In the genomic region with DNA sequence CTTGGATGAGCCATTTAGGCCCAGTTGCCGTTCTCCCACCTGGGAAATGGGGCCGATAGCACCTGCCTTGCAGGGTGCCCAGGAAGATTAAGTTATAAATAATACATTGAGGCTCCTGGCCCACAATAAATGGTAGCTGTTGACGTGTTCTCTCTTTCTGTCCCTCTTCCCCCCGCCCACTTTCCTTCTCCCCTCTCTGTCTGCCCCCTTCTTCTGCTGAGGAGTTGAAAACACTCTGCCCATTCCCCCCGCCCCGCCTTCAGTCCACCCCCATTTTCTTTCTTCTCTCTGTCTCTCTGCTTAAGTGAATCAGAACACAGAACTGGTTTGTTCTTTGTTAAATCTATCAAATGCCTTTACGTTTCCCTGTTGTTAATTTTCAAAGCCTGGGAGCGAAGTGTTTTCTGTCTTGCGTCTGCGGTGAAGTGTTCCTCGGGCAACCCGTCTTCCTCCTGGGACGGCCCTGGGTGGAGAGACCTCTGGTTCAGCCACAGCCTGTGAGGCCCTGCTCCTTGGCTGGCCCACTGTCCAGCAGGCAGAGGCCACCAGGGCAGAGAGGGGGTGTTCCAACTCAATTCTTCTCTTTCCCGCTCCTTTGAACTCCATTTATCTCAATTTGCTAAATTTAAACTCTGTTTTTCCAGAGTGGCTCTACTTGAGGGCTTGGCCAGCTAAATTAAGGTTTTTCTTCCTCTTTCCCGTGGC, we compare ENCODE assay signal across 11 cellular contexts. TPM values are rescaled to one million over a fixed set of nuclear protein-coding genes. Genes with fewer than 3 reads are reported as not detected.
A peak's percentile ranks its signal among the peaks of the same experiment; 100 is the strongest.
DNase-seq lines count a peak whose midpoint lies in the region; ATAC-seq, FAIRE-seq and TF ChIP-seq lines count a peak whose summit lies in the region.
"Had no signal": no experiment of that assay in that cellular context is flagged by ENCODE, and none has a peak within 500 bp of the region (broad histone marks: within the 10 kb centered on the region; RNA-seq: fewer than 3 reads in every experiment).

No MANE protein-coding gene starts in this region.

- WGBS in heart left ventricle, 4 donors, result 67 to 81% (median 74%) methylated on average over 15 of the region's 15 CpGs
- WGBS in tibial nerve, 2 donors, result 28 to 40% methylated on average over 15 of the region's 15 CpGs

- peak overlapping the region in 10 of 12 donors; percentile 14 to 78 (median 58) for H3K27ac ChIP-seq in heart left ventricle
- H3K27ac ChIP-seq in astrocyte (ENCODE audit: low read depth, low read length), result no peak overlapping the region
- peak overlapping the region; percentile 77 for H3K27ac ChIP-seq in naive thymus-derived CD4-positive, alpha-beta T cell (ENCODE audit: low read depth, low read length)
- peak overlapping the region in 3 of 4 donors; percentile 52 to 84 (median 76) for H3K27ac ChIP-seq in tibial nerve

- no peak for TF ChIP-seq EP300 in tibial nerve (IDR thresholded peaks at IDR 0.05)

- H3K27me3 Mint-ChIP-seq in astrocyte (ENCODE audit: low read depth, unreplicated experiment) (peaks cover 9% of the 10 kb centered on the region), natural killer cell (ENCODE audit: low read depth in 2 of 2) (peaks cover 9 to 12% of the 10 kb centered on the region in 2 donors)
- peaks cover 0 to 44% (median 0%) of the 10 kb centered on the region in 5 donors for H3K27me3 Mint-ChIP-seq in naive thymus-derived CD4-positive, alpha-beta T cell
- peaks cover 55% of the 10 kb centered on the region for H3K27me3 Mint-ChIP-seq in T-helper 2 cell treated with Interferon-gamma antibody and Interleukin-4, amounts not matched to agents 5 μg/mL and 100 μg/mL, for 36 hours (ENCODE audit: low read depth)

- CTCF ChIA-PET in naive thymus-derived CD4-positive, alpha-beta T cell (lab: Charles Lee), result interaction anchor here (0.9 to 1.0 kb wide), 2 partner anchors 151 to 201 kb away, joined by 3 read pairs; no protein-coding TSS in a partner anchor

- H3K9me3 Mint-ChIP-seq in astrocyte (ENCODE audit: unreplicated experiment) (no peaks in the 10 kb centered on the region), natural killer cell (no peaks in the 10 kb centered on the region)
- peaks cover 0 to 6% (median 0%) of the 10 kb centered on the region in 11 donors for H3K9me3 Mint-ChIP-seq in naive thymus-derived CD4-positive, alpha-beta T cell
- H3K9me3 Mint-ChIP-seq in T-helper 2 cell treated with Interferon-gamma antibody and Interleukin-4, amounts not matched to agents 5 μg/mL and 100 μg/mL, for 36 hours, result no peaks in the 10 kb centered on the region

- H3K79me2 ChIP-seq in astrocyte (ENCODE audit: insufficient read depth, low read length), result no peaks in the 10 kb centered on the region

- no peak for TF ChIP-seq POLR2A in heart left ventricle (IDR thresholded peaks at IDR 0.05)
- no peak for TF ChIP-seq POLR2A in tibial nerve (IDR thresholded peaks at IDR 0.05)

- H3K27me3 ChIP-seq in heart left ventricle (no peaks in the 10 kb centered on the region), astrocyte (ENCODE audit: insufficient read depth, low read length) (no peaks in the 10 kb centered on the region), tibial nerve (no peaks in the 10 kb centered on the region)
- no peaks in the 10 kb centered on the region for H3K27me3 ChIP-seq in naive thymus-derived CD4-positive, alpha-beta T cell (ENCODE audit: control insufficient read depth in 2 of 2, insufficient read depth in 2 of 2, low read length in 2 of 2)
- H3K27me3 ChIP-seq: BE2C had no signal

- H3K36me3 ChIP-seq in heart left ventricle (peaks cover 0 to 15% (median 0%) of the 10 kb centered on the region in 9 donors), astrocyte (ENCODE audit: insufficient read depth, low read length) (no peaks in the 10 kb centered on the region), tibial nerve (peaks cover 0 to 7% (median 0%) of the 10 kb centered on the region in 3 donors)
- peaks cover 0 to 25% (median 0%) of the 10 kb centered on the region in 3 experiments for H3K36me3 ChIP-seq in naive thymus-derived CD4-positive, alpha-beta T cell (ENCODE audit: control insufficient read depth in 2 of 3, insufficient read depth in 3 of 3, low read length in 3 of 3)
- H3K36me3 ChIP-seq: BE2C had no signal

- H3K36me3 Mint-ChIP-seq in astrocyte (ENCODE audit: low read depth, unreplicated experiment) (no peaks in the 10 kb centered on the region), natural killer cell (no peaks in the 10 kb centered on the region)
- peaks cover 4 to 38% (median 22%) of the 10 kb centered on the region in 5 donors for H3K36me3 Mint-ChIP-seq in naive thymus-derived CD4-positive, alpha-beta T cell
- peaks cover 4% of the 10 kb centered on the region for H3K36me3 Mint-ChIP-seq in T-helper 2 cell treated with Interferon-gamma antibody and Interleukin-4, amounts not matched to agents 5 μg/mL and 100 μg/mL, for 36 hours (ENCODE audit: low read depth)

- peaks cover 31% of the 10 kb centered on the region for H3K4me1 Mint-ChIP-seq in astrocyte (ENCODE audit: low read depth, unreplicated experiment)
- H3K4me1 Mint-ChIP-seq in naive thymus-derived CD4-positive, alpha-beta T cell, result peaks cover 36 to 97% (median 81%) of the 10 kb centered on the region in 7 donors
- peaks cover 22% of the 10 kb centered on the region for H3K4me1 Mint-ChIP-seq in T-helper 2 cell treated with Interferon-gamma antibody and Interleukin-4, amounts not matched to agents 5 μg/mL and 100 μg/mL, for 36 hours (ENCODE audit: low read depth)
- H3K4me1 Mint-ChIP-seq in natural killer cell, result peaks cover 19 to 33% of the 10 kb centered on the region in 2 donors

- H3K4me3 ChIP-seq in heart left ventricle (no peak overlapping the region), astrocyte (ENCODE audit: insufficient read depth, low read depth, low read length) (no peak overlapping the region), tibial nerve (peak overlapping the region in 1 of 4 donors; percentile 3)
- peak overlapping the region; percentile 15 for H3K4me3 ChIP-seq in naive thymus-derived CD4-positive, alpha-beta T cell (ENCODE audit: low read length)

- ATAC-seq in heart left ventricle (peak; percentile 21 to 38 (median 28)), natural killer cell (no peak)
- ATAC-seq in naive thymus-derived CD4-positive, alpha-beta T cell, result no peak

- H3K9ac ChIP-seq in astrocyte (ENCODE audit: low read length), result peak overlapping the region; percentile 23

- H3K4me3 Mint-ChIP-seq in astrocyte (ENCODE audit: unreplicated experiment), result no peak overlapping the region
- peak overlapping the region in 9 of 10 donors; percentile 71 to 91 (median 79) for H3K4me3 Mint-ChIP-seq in naive thymus-derived CD4-positive, alpha-beta T cell
- H3K4me3 Mint-ChIP-seq in T-helper 2 cell treated with Interferon-gamma antibody and Interleukin-4, amounts not matched to agents 5 μg/mL and 100 μg/mL, for 36 hours, result no peak overlapping the region
- no peak overlapping the region for H3K4me3 Mint-ChIP-seq in natural killer cell

- no peak for FAIRE-seq in astrocyte (lab: Jason Lieb, UNC)
- FAIRE-seq: endothelial cell of umbilical vein had no signal

- H3K4me1 ChIP-seq in heart left ventricle, result peaks cover 0 to 63% (median 37%) of the 10 kb centered on the region in 12 donors
- peaks cover 9% of the 10 kb centered on the region for H3K4me1 ChIP-seq in astrocyte (ENCODE audit: insufficient read depth, low read length)
- peaks cover 29 to 84% of the 10 kb centered on the region in 2 donors for H3K4me1 ChIP-seq in naive thymus-derived CD4-positive, alpha-beta T cell (ENCODE audit: control insufficient read depth in 2 of 2, insufficient read depth in 2 of 2, low read length in 2 of 2)
- H3K4me1 ChIP-seq in tibial nerve, result peaks cover 0 to 35% (median 18%) of the 10 kb centered on the region in 4 donors

- H3K27ac Mint-ChIP-seq in astrocyte (ENCODE audit: unreplicated experiment), result peak overlapping the region; percentile 9
- peak overlapping the region in 8 of 9 donors; percentile 93 to 99 (median 98) for H3K27ac Mint-ChIP-seq in naive thymus-derived CD4-positive, alpha-beta T cell
- H3K27ac Mint-ChIP-seq in T-helper 2 cell treated with Interferon-gamma antibody and Interleukin-4, amounts not matched to agents 5 μg/mL and 100 μg/mL, for 36 hours, result no peak overlapping the region
- no peak overlapping the region for H3K27ac Mint-ChIP-seq in natural killer cell

- POLR2A ChIA-PET in naive thymus-derived CD4-positive, alpha-beta T cell (lab: Charles Lee), result interaction anchor here (0.6 to 1.8 kb wide), 7 partner anchors 8 to 538 kb away, joined by 3 to 7 read pairs (median 3); no protein-coding TSS in a partner anchor

- intact Hi-C loops in heart left ventricle (cut with DNase I), result no loop called here
- intact Hi-C loops in cardiac septum (cut with DNase I), result no loop called here
- intact Hi-C loops in naive thymus-derived CD4-positive, alpha-beta T cell (cut with micrococcal nuclease), result no loop called here
- intact Hi-C loops in natural killer cell (cut with micrococcal nuclease), result loop anchor here (10.0 kb wide), 1 partner anchor 226 kb away; a partner anchor contains a TSS

- H2AFZ ChIP-seq in astrocyte (ENCODE audit: low read depth, low read length), result no peak overlapping the region

- no peaks in the 10 kb centered on the region for H4K20me1 ChIP-seq in astrocyte (ENCODE audit: insufficient read depth, low read length)

- H3K9me3 ChIP-seq in heart left ventricle, result no peaks in the 10 kb centered on the region
- H3K9me3 ChIP-seq in astrocyte (ENCODE audit: insufficient read depth, low read depth, low read length), result no peaks in the 10 kb centered on the region
- no peaks in the 10 kb centered on the region for H3K9me3 ChIP-seq in naive thymus-derived CD4-positive, alpha-beta T cell (ENCODE audit: control insufficient read depth in 2 of 3, low read length in 3 of 3)
- H3K9me3 ChIP-seq in tibial nerve, result no peaks in the 10 kb centered on the region
- H3K9me3 ChIP-seq: BE2C had no signal

- TF ChIP-seq CTCF in heart left ventricle (IDR thresholded peaks at IDR 0.05) (no peak), astrocyte (IDR thresholded peaks at IDR 0.05; ENCODE audit: insufficient read depth, low read depth, low read length) (no peak), tibial nerve (IDR thresholded peaks at IDR 0.05) (no peak), natural killer cell (IDR thresholded peaks at IDR 0.05) (no peak)

- no peak overlapping the region for H3K4me2 ChIP-seq in astrocyte (ENCODE audit: low read length)

- DNase-seq in heart left ventricle (peak in 1 of 5 donors; percentile 40), cardiac septum (ENCODE audit: low spot score) (no peak), astrocyte (ENCODE audit: low read depth) (no peak), tibial nerve (ENCODE audit: low spot score in 2 of 2) (no peak), SKM-1 treated with dmso at 0.1 percent for 144 hours (lab: John Stamatoyannopoulos, UW; ENCODE audit: unreplicated experiment) (no peak), natural killer cell (no peak)
- DNase-seq in naive thymus-derived CD4-positive, alpha-beta T cell, result peak in 2 of 9 donors; percentile 20 to 51
- no peak for DNase-seq in T-helper 2 cell treated with Interferon-gamma antibody and Interleukin-4, amounts not matched to agents 5 μg/mL and 100 μg/mL, for 36 hours (ENCODE audit: low spot score)
- DNase-seq: NCI-H2029 had no signal

RNA-seq across cellular contexts. Expression of a gene that starts 29.3 kb away (rescaled TPM):
- total RNA-seq in heart left ventricle (10 to 100 TPM; 39.8 to 92.3 (median 48.5) TPM), cardiac septum (53.0 TPM), astrocyte (64.1 and 67.0 TPM in 2 replicates), tibial nerve (10 to 100 TPM; 17.6 to 54.0 (median 36.8) TPM), natural killer cell (10 to 100 TPM in 2 of 3 donors, 1 to 10 TPM in 1; 9.7 to 16.4 (median 11.1) TPM)
- 10 to 100 TPM; 28.9 to 53.2 TPM for polyA plus RNA-seq in heart left ventricle
- total RNA-seq in naive thymus-derived CD4-positive, alpha-beta T cell, result 10 to 100 TPM; 11.9 to 27.7 (median 25.8) TPM
- 1 to 10 TPM; 2.6 to 5.6 TPM for polyA plus RNA-seq in naive thymus-derived CD4-positive, alpha-beta T cell

RNA-seq across cellular contexts. Expression of a gene that starts 49.1 kb away (rescaled TPM):
- 100 to 1,000 TPM; 123 to 319 (median 214) TPM for total RNA-seq in heart left ventricle
- polyA plus RNA-seq in heart left ventricle, result 100 to 1,000 TPM; 135 to 146 TPM
- 187 TPM for total RNA-seq in cardiac septum
- 44.6 and 51.2 TPM in 2 replicates for total RNA-seq in astrocyte
- 10 to 100 TPM; 39.6 to 60.2 (median 42.3) TPM for total RNA-seq in naive thymus-derived CD4-positive, alpha-beta T cell
- 10 to 100 TPM; 42.4 to 51.2 TPM for polyA plus RNA-seq in naive thymus-derived CD4-positive, alpha-beta T cell
- 10 to 100 TPM; 65.7 to 99.4 (median 77.2) TPM for total RNA-seq in tibial nerve
- 10 to 100 TPM; 33.4 to 39.0 (median 39.0) TPM for total RNA-seq in natural killer cell

Comparison
In these comparisons a context has a peak if more than half of its experiments do, and no peak if none do; other contexts are left out.
1. ATAC-seq: peak in heart left ventricle (4 of 4); none in naive thymus-derived CD4-positive, alpha-beta T cell (single experiment) and natural killer cell (0 of 3).
2. H3K27ac Mint-ChIP-seq: peak in astrocyte (single experiment) and naive thymus-derived CD4-positive, alpha-beta T cell (8 of 9); none in T-helper 2 cell treated with Interferon-gamma antibody and Interleukin-4, amounts not matched to agents 5 μg/mL and 100 μg/mL, for 36 hours (single experiment) and natural killer cell (0 of 2).
3. H3K4me3 Mint-ChIP-seq: peak in naive thymus-derived CD4-positive, alpha-beta T cell (9 of 10); none in astrocyte (single experiment), T-helper 2 cell treated with Interferon-gamma antibody and Interleukin-4, amounts not matched to agents 5 μg/mL and 100 μg/mL, for 36 hours (single experiment) and natural killer cell (single experiment).